8 cellular contexts compared by ENCODE assay signal in the genomic region with DNA sequence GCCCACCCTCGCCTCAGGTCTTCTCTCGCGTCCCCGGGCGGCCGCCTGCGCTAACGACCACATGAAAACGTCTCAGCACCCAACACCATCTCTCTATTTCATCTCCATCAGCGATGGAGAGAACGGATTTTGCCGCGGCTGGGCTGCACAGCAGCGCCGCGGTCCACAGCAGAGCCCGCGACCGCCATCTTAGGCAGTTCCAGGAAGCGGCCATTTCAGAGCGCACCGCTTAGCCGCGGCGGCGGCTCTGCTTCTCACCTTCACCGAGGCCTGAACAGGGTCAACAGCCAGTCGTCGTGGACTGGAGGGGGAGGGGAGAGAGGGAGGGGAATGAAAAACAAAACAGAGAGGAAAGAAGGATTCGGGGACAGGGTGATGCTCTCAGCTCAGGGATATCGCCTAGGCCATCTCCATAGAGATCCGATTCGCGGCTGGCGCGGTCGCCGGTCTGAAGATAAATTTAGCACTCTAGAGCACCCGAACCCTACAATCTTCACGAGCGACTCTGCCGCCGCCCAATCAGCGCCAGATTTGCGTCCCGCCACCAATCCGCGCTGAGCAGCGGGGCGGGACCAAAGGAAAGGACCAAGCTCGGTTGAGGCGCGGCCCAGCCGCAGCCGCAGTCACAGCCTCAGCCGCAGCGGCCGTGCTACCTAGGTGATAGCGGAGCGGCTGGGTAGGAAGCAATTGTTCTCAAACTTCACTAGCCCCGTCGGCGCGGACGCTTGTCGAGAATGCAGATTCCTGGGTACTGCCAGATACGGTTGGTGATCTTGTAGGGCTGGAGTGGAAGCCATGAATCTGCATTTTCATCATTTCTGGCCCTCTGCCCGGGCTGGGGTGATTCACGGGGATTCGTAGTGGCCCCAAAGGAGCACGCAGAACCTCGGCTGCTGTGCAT. TPM values are rescaled to one million over a fixed set of nuclear protein-coding genes. Genes with fewer than 3 reads are reported as not detected.
A peak's percentile ranks its signal among the peaks of the same experiment; 100 is the strongest.
DNase-seq lines count a peak whose midpoint lies in the region; ATAC-seq, FAIRE-seq and TF ChIP-seq lines count a peak whose summit lies in the region.

A gene (minus strand): TSS at position 450 of the 901 bp plus-strand sequence. CDS start 3,108 bp downstream, outside the sequence.

- peaks cover 7% of the 10 kb centered on the region for H3K23me2 ChIP-seq in H1 (ENCODE audit: low read depth, low read length)

- H3K4me2 ChIP-seq in H1 (ENCODE audit: insufficient read depth in 1 of 2, low read depth in 2 of 2, low read length in 2 of 2), result peak within 1 kb of the TSS; percentile 73 to 89
- peak within 1 kb of the TSS; percentile 74 for H3K4me2 ChIP-seq in mesenchymal stem cell (ENCODE audit: low read length, poor library complexity, severe bottlenecking)

- H3K18ac ChIP-seq in H1 (ENCODE audit: extremely low read depth, low read length) (peak within 1 kb of the TSS; percentile 95), mesenchymal stem cell (ENCODE audit: low read depth in 1 of 2, low read length in 2 of 2) (peak within 1 kb of the TSS; percentile 95 to 99)

- H3K23ac ChIP-seq in H1 (ENCODE audit: insufficient read length), result no peak within 1 kb of the TSS
- H3K23ac ChIP-seq in mesenchymal stem cell (ENCODE audit: low read length in 2 of 2), result peak within 1 kb of the TSS; percentile 29 to 90

- peak in 1 of 2 experiments; percentile 88; a peak in 2 of 3 replicates for TF ChIP-seq POLR2A in H1 (IDR thresholded peaks at IDR 0.05; ENCODE audit: control extremely low read depth in 1 of 2, low read depth in 2 of 2, low read length in 2 of 2)

- DNase-seq in COR-L47 (lab: John Stamatoyannopoulos, UW), result peak; percentile 98
- DNase-seq in HTR-8/SVneo (ENCODE audit: insufficient read length, low spot score), result peak; percentile 92
- DNase-seq in NOMO-1 treated with dmso at 0.1 percent for 144 hours (lab: John Stamatoyannopoulos, UW; ENCODE audit: unreplicated experiment), result peak; percentile 97
- peak; percentile 81 to 96 (median 90) for DNase-seq in activated CD8-positive, alpha-beta memory T cell treated with anti-CD3 and anti-CD28 coated beads for 48 hours (ENCODE audit: low read depth in 2 of 3, low spot score in 2 of 3)
- DNase-seq in H1 (ENCODE audit: low read depth in 1 of 2, low spot score in 2 of 2), result peak; percentile 92 to 94
- DNase-seq in mesenchymal stem cell, result peak; percentile 98
- peak; percentile 93 for DNase-seq in stimulated activated CD8-positive, alpha-beta memory T cell treated with anti-CD3 and anti-CD28 coated beads, Interleukin-12 subunit alpha, Interleukin-12 subunit beta, amount 100 ng/mL, for 4 hours (ENCODE audit: low read depth)

- TF ChIP-seq CTCF in H1 (IDR thresholded peaks at IDR 0.05; ENCODE audit: control extremely low read depth in 1 of 3, insufficient read depth in 1 of 3, low read depth in 1 of 3, low read length in 3 of 3), result no peak

- peak within 1 kb of the TSS; percentile 65 for H3K56ac ChIP-seq in H1 (replicated peaks; ENCODE audit: insufficient read length, low read depth, low read length)

- H2BK5ac ChIP-seq in H1 (ENCODE audit: low read depth, low read length), result peak within 1 kb of the TSS; percentile 91
- peak within 1 kb of the TSS; percentile 74 for H2BK5ac ChIP-seq in mesenchymal stem cell (ENCODE audit: low read depth, low read length, poor library complexity, severe bottlenecking)

- POLR2A ChIA-PET in H1 (lab: Charles Lee; ENCODE audit: partially characterized antibody), result interaction anchor here (0.6 to 6.7 kb wide), 23 partner anchors 9 to 999 kb away, joined by 3 to 144 read pairs (median 5); a partner anchor contains a TSS

- H3K27me3 ChIP-seq in H1 (replicated peaks in 1 of 4; ENCODE audit: control insufficient read depth in 3 of 4, extremely low read depth in 1 of 4, insufficient read depth in 3 of 4, low read length in 3 of 4) (no peaks in the 10 kb centered on the region), mesenchymal stem cell (ENCODE audit: control insufficient read depth in 1 of 2, insufficient read depth in 1 of 2, low read length in 2 of 2) (no peaks in the 10 kb centered on the region)

- 1% methylated on average over 69 of the region's 72 CpGs; no CpG with 5 or more reads in 1 of the 2 experiments for WGBS in H1 (ENCODE audit: extremely low coverage in 1 of 2, insufficient coverage in 1 of 2, insufficient read length in 1 of 2, insufficient replicate concordance in 2 of 2, low coverage in 1 of 2, low lambda C conversion rate in 2 of 2, missing lambda C conversion rate in 1 of 2), 2 experiments
- WGBS in mesenchymal stem cell, result under 1% methylated on average over 70 of the region's 72 CpGs

- H3K14ac ChIP-seq in H1 (ENCODE audit: insufficient read length), result no peak within 1 kb of the TSS
- H3K14ac ChIP-seq in mesenchymal stem cell (ENCODE audit: low read length in 2 of 2), result peak within 1 kb of the TSS; percentile 44 to 89

- peaks cover 0 to 8% (median 2%) of the 10 kb centered on the region in 4 experiments; a peak in 3 of 7 replicates for H3K4me1 ChIP-seq in H1 (replicated peaks in 1 of 4; ENCODE audit: control insufficient read depth in 3 of 4, insufficient read depth in 4 of 4, low read length in 3 of 4)
- no peaks in the 10 kb centered on the region for H3K4me1 ChIP-seq in mesenchymal stem cell (ENCODE audit: control insufficient read depth, insufficient read depth, low read depth, low read length)

- peak within 1 kb of the TSS; percentile 72; the same call in 1 of the 2 replicates for H2BK12ac ChIP-seq in H1 (ENCODE audit: low read depth, low read length)
- peak within 1 kb of the TSS in 1 of 2 experiments; percentile 65 for H2BK12ac ChIP-seq in mesenchymal stem cell (ENCODE audit: low read length in 2 of 2)

- peaks cover 0 to 2% of the 10 kb centered on the region in 2 experiments for H4K20me1 ChIP-seq in H1 (replicated peaks in 1 of 2; ENCODE audit: control insufficient read depth in 1 of 2, insufficient read depth in 2 of 2, low read length in 2 of 2)

- H4K91ac ChIP-seq in H1 (replicated peaks; ENCODE audit: insufficient read length, low read length), result peak within 1 kb of the TSS; percentile 83
- H4K91ac ChIP-seq in mesenchymal stem cell (ENCODE audit: low read length), result peak within 1 kb of the TSS; percentile 96

- no peak for TF ChIP-seq EP300 in H1 (IDR thresholded peaks at IDR 0.05; ENCODE audit: borderline replicate concordance in 1 of 2, low read depth in 2 of 2, low read length in 2 of 2)

- no peak within 1 kb of the TSS for H2BK20ac ChIP-seq in H1 (ENCODE audit: low read length)

- peak within 1 kb of the TSS; percentile 88 for H3K27ac ChIP-seq in H1 (ENCODE audit: low read depth, low read length)
- peak within 1 kb of the TSS; percentile 97 for H3K27ac ChIP-seq in mesenchymal stem cell (ENCODE audit: low read length, poor library complexity, severe bottlenecking)

- peak within 1 kb of the TSS; percentile 97; the same call in 1 of the 2 replicates for H4K8ac ChIP-seq in H1 (ENCODE audit: extremely low read depth, insufficient read depth, low read length)
- H4K8ac ChIP-seq in mesenchymal stem cell (ENCODE audit: low read length), result peak within 1 kb of the TSS; percentile 96

- H3K79me1 ChIP-seq in H1 (ENCODE audit: low read depth, low read length) (no peaks in the 10 kb centered on the region; the same call in 1 of the 2 replicates), mesenchymal stem cell (replicated peaks; ENCODE audit: low read length, poor library complexity, severe bottlenecking) (peaks cover 9% of the 10 kb centered on the region)

- peak; percentile 87 for ATAC-seq in GM21367 (IDR thresholded peaks at IDR 0.05; ENCODE audit: unreplicated experiment)

- peak within 1 kb of the TSS; percentile 89; the same call in 1 of the 2 replicates for H2BK15ac ChIP-seq in H1 (ENCODE audit: low read length)
- peak within 1 kb of the TSS; percentile 26 for H2BK15ac ChIP-seq in mesenchymal stem cell (ENCODE audit: low read depth, poor library complexity, severe bottlenecking)

- H2AFZ ChIP-seq in H1 (ENCODE audit: low read length) (peak within 1 kb of the TSS; percentile 90), mesenchymal stem cell (ENCODE audit: low read depth, low read length) (peak within 1 kb of the TSS; percentile 3)

- H3K9me3 ChIP-seq in H1 (ENCODE audit: insufficient read depth in 2 of 2, low read depth in 1 of 2, low read length in 1 of 2) (no peaks in the 10 kb centered on the region), mesenchymal stem cell (ENCODE audit: control insufficient read depth, low read length) (no peaks in the 10 kb centered on the region)

- TF ChIP-seq RAD21 in H1 (IDR thresholded peaks at IDR 0.05 in 1 of 2, conservative IDR thresholded peaks at IDR 0.05 in 1 of 2; ENCODE audit: low read depth in 2 of 2, low read length in 2 of 2), result 0 out of 4 replicates have a peak, but pooled peaks have one; percentile 4

- peak within 1 kb of the TSS; percentile 58 to 97 (median 88) for H3K9ac ChIP-seq in H1 (replicated peaks in 1 of 4; ENCODE audit: extremely low read depth in 1 of 4, low read depth in 3 of 4, low read length in 3 of 4)
- H3K9ac ChIP-seq in mesenchymal stem cell (ENCODE audit: low read length), result peak within 1 kb of the TSS; percentile 99

- H2AK5ac ChIP-seq in H1 (ENCODE audit: low read depth, low read length), result peak within 1 kb of the TSS; percentile 56; the same call in 1 of the 2 replicates
- peak within 1 kb of the TSS; percentile 62 for H2AK5ac ChIP-seq in mesenchymal stem cell (ENCODE audit: low read length, severe bottlenecking)

- H3K79me2 ChIP-seq in H1 (ENCODE audit: control insufficient read depth in 1 of 2, insufficient read depth in 2 of 2, low read length in 2 of 2), result peaks cover 7 to 37% of the 10 kb centered on the region in 2 experiments

- FAIRE-seq in HTR-8/SVneo (lab: Jason Lieb, UNC) (peak; percentile 87), H1 (lab: Jason Lieb, UNC) (peak; percentile 36)

- peak within 1 kb of the TSS; percentile 84 for H4K5ac ChIP-seq in H1 (ENCODE audit: insufficient read length, low read depth, low read length)

- CTCF ChIA-PET in H1 (lab: Charles Lee; ENCODE audit: partially characterized antibody), result interaction anchor here (1.1 to 2.6 kb wide), 4 partner anchors 10 to 74 kb away, joined by 3 to 11 read pairs (median 8); no protein-coding TSS in a partner anchor

- H3K36me3 ChIP-seq in H1 (ENCODE audit: control insufficient read depth in 2 of 4, insufficient read depth in 4 of 4, low read length in 3 of 4) (peaks cover 9 to 33% (median 22%) of the 10 kb centered on the region in 4 experiments), mesenchymal stem cell (ENCODE audit: control insufficient read depth in 1 of 2, insufficient read depth in 2 of 2, low read depth in 1 of 2, low read length in 2 of 2) (peaks cover 0 to 33% of the 10 kb centered on the region in 2 experiments)

- H3K4me3 ChIP-seq in H1 (ENCODE audit: extremely low read depth in 1 of 4, insufficient read depth in 2 of 4, low read depth in 3 of 4, low read length in 4 of 4) (peak within 1 kb of the TSS; percentile 91 to 98 (median 95)), mesenchymal stem cell (ENCODE audit: insufficient read depth in 1 of 2, low read depth in 1 of 2, low read length in 2 of 2) (peak within 1 kb of the TSS; percentile 89 to 98)

- H2BK120ac ChIP-seq in H1 (replicated peaks; ENCODE audit: low read depth, low read length) (peak within 1 kb of the TSS; percentile 55), mesenchymal stem cell (ENCODE audit: low read depth, low read length) (peak within 1 kb of the TSS; percentile 77)

- H3K4ac ChIP-seq in H1 (replicated peaks; ENCODE audit: insufficient read length, low read depth, low read length) (peak within 1 kb of the TSS; percentile 74), mesenchymal stem cell (ENCODE audit: low read depth in 1 of 2, low read length in 2 of 2) (peak within 1 kb of the TSS; percentile 94 to 96)

RNA-seq across cellular contexts. Expression of the gene that starts here (rescaled TPM):
- 48.7 and 54.2 TPM in 2 replicates for total RNA-seq in H1 (2021; fragmentation: NEBNext Ultra II Directional; extraction: Animal tissue kit (Norgen Biotek cat#: 25700))
- polyA plus RNA-seq in H1 (2011; rRNA removed), result 47.9 and 94.7 TPM in 2 replicates
- polyA plus RNA-seq in H1 (2011; cell fraction: cytosol; rRNA removed), result 39.7 TPM
- polyA plus RNA-seq in H1 (2011; cell fraction: nucleus; rRNA removed), result 31.1 TPM
- 28.8 to 48.3 TPM (median 33.8 TPM) in 4 replicates for polyA plus RNA-seq in H1 (2012, experiment 1 of 2)
- 4.4 TPM for polyA plus RNA-seq in H1 (2012, experiment 2 of 2)
- 43.7 TPM for polyA plus RNA-seq in H1 (2013, experiment 1 of 2)
- polyA plus RNA-seq in H1 (2013, experiment 2 of 2), result 43.6 TPM
- 147 and 161 TPM in 2 replicates for polyA minus RNA-seq in H1 (2011; rRNA and poly(A)+ RNA removed)
- polyA minus RNA-seq in H1 (2011; cell fraction: cytosol; rRNA and poly(A)+ RNA removed), result 66.1 TPM
- 120 TPM for polyA minus RNA-seq in H1 (2011; cell fraction: nucleus; rRNA and poly(A)+ RNA removed)
- polyA plus RNA-seq in mesenchymal stem cell (2013, experiment 1 of 2), result 21.1 TPM
- 21.4 TPM for polyA plus RNA-seq in mesenchymal stem cell (2013, experiment 2 of 2)

Comparison
In these comparisons a context has a peak if more than half of its experiments do, and no peak if none do; other contexts are left out.
1. Peak in every context shown above with its lines: DNase-seq, ATAC-seq, H3K4me3 ChIP-seq and H3K27ac ChIP-seq.